Comparison of ENCODE assay signal across 11 cellular contexts in genomic region chr11:122668562-122669090, GRCh38. TPM values are rescaled to one million over a fixed set of nuclear protein-coding genes. Genes with fewer than 3 reads are reported as not detected.
DNase-seq lines count a peak whose midpoint lies in the region; ATAC-seq and TF ChIP-seq lines count a peak whose summit lies in the region.
"Had no signal": no experiment of that assay in that cellular context is flagged by ENCODE, and none has a peak within 500 bp of the region (broad histone marks: within the 10 kb centered on the region; RNA-seq: fewer than 3 reads in every experiment).

No MANE protein-coding gene starts in this region.

- no peaks in the 10 kb centered on the region for H3K27me3 ChIP-seq in gastroesophageal sphincter

- H3K9me3 Mint-ChIP-seq in activated T-cell treated with anti-CD3 and anti-CD28 coated beads, Interleukin-2, amount 50 U/mL, for 4 hours: peaks cover 5% of the 10 kb centered on the region
- peaks cover 5% of the 10 kb centered on the region for H3K9me3 Mint-ChIP-seq in central memory CD8-positive, alpha-beta T cell
- H3K9me3 Mint-ChIP-seq in stimulated activated naive CD8-positive, alpha-beta T cell treated with anti-CD3 and anti-CD28 coated beads, Interleukin-15, Interleukin-2, amounts not matched to agents 100 ng/mL and 50 ng/mL, for 24 hours: peaks cover 5% of the 10 kb centered on the region

- peak; percentile 75 to 78 for ATAC-seq in activated T-cell treated with anti-CD3 and anti-CD28 coated beads, Interleukin-2, amount 50 U/mL, for 4 hours
- peak; percentile 78 for ATAC-seq in central memory CD8-positive, alpha-beta T cell (replicated peaks; ENCODE audit: extremely low read depth, poor library complexity, severe bottlenecking)
- ATAC-seq in gastroesophageal sphincter (no peak), GM21717 (IDR thresholded peaks at IDR 0.05; ENCODE audit: unreplicated experiment) (no peak)
- ATAC-seq: right cardiac atrium had no signal

- TF ChIP-seq POLR2A in gastroesophageal sphincter (IDR thresholded peaks at IDR 0.05): no peak

- TF ChIP-seq EP300 in gastroesophageal sphincter (IDR thresholded peaks at IDR 0.05): no peak

- H3K36me3 Mint-ChIP-seq in activated T-cell treated with anti-CD3 and anti-CD28 coated beads, Interleukin-2, amount 50 U/mL, for 4 hours (ENCODE audit: insufficient read depth): peaks cover 14% of the 10 kb centered on the region
- peaks cover 4% of the 10 kb centered on the region for H3K36me3 Mint-ChIP-seq in central memory CD8-positive, alpha-beta T cell (ENCODE audit: insufficient read depth)
- H3K36me3 Mint-ChIP-seq in stimulated activated naive CD8-positive, alpha-beta T cell treated with anti-CD3 and anti-CD28 coated beads, Interleukin-15, Interleukin-2, amounts not matched to agents 100 ng/mL and 50 ng/mL, for 24 hours (ENCODE audit: low read depth): peaks cover 41% of the 10 kb centered on the region

- peaks cover 72% of the 10 kb centered on the region for H3K4me1 Mint-ChIP-seq in activated T-cell treated with anti-CD3 and anti-CD28 coated beads, Interleukin-2, amount 50 U/mL, for 4 hours (ENCODE audit: low read depth)
- H3K4me1 Mint-ChIP-seq in central memory CD8-positive, alpha-beta T cell: peaks cover 56% of the 10 kb centered on the region
- H3K4me1 Mint-ChIP-seq in stimulated activated naive CD8-positive, alpha-beta T cell treated with anti-CD3 and anti-CD28 coated beads, Interleukin-15, Interleukin-2, amounts not matched to agents 100 ng/mL and 50 ng/mL, for 24 hours (ENCODE audit: low read depth): peaks cover 89% of the 10 kb centered on the region

- H3K4me3 Mint-ChIP-seq in activated T-cell treated with anti-CD3 and anti-CD28 coated beads, Interleukin-2, amount 50 U/mL, for 4 hours: no peak overlapping the region
- H3K4me3 Mint-ChIP-seq in central memory CD8-positive, alpha-beta T cell: peak overlapping the region; percentile 43
- peak overlapping the region; percentile 43 for H3K4me3 Mint-ChIP-seq in stimulated activated naive CD8-positive, alpha-beta T cell treated with anti-CD3 and anti-CD28 coated beads, Interleukin-15, Interleukin-2, amounts not matched to agents 100 ng/mL and 50 ng/mL, for 24 hours

- no peaks in the 10 kb centered on the region for H3K36me3 ChIP-seq in gastroesophageal sphincter

- H3K27me3 Mint-ChIP-seq in activated T-cell treated with anti-CD3 and anti-CD28 coated beads, Interleukin-2, amount 50 U/mL, for 4 hours (ENCODE audit: low read depth): no peaks in the 10 kb centered on the region
- H3K27me3 Mint-ChIP-seq in central memory CD8-positive, alpha-beta T cell: no peaks in the 10 kb centered on the region
- no peaks in the 10 kb centered on the region for H3K27me3 Mint-ChIP-seq in stimulated activated naive CD8-positive, alpha-beta T cell treated with anti-CD3 and anti-CD28 coated beads, Interleukin-15, Interleukin-2, amounts not matched to agents 100 ng/mL and 50 ng/mL, for 24 hours

- no peak for TF ChIP-seq CTCF in gastroesophageal sphincter (IDR thresholded peaks at IDR 0.05)

- no peaks in the 10 kb centered on the region for H3K4me1 ChIP-seq in gastroesophageal sphincter

- peak overlapping the region; percentile 44 for H3K27ac Mint-ChIP-seq in central memory CD8-positive, alpha-beta T cell (ENCODE audit: low read depth)
- peak overlapping the region; percentile 84 for H3K27ac Mint-ChIP-seq in stimulated activated naive CD8-positive, alpha-beta T cell treated with anti-CD3 and anti-CD28 coated beads, Interleukin-15, Interleukin-2, amounts not matched to agents 100 ng/mL and 50 ng/mL, for 24 hours

- H3K27ac ChIP-seq in gastroesophageal sphincter: no peak overlapping the region
- H3K27ac ChIP-seq: C4-2B had no signal

- no peak for DNase-seq in activated T-cell treated with anti-CD3 and anti-CD28 coated beads, Interleukin-2, amount 50 U/mL, for 4 hours
- no peak for DNase-seq in activated T-cell treated with anti-CD3 and anti-CD28 coated beads, Interleukin-2, amount 50 U/mL, for 1 hour
- DNase-seq in NCI-H524 treated with DMSO at 0.1 percent for 48 hours (lab: John Stamatoyannopoulos, UW) (peak; percentile 84), GOT3 (lab: John Stamatoyannopoulos, UW) (no peak)
- peak in 1 of 2 donors; percentile 11 for DNase-seq in central memory CD8-positive, alpha-beta T cell (ENCODE audit: low spot score in 2 of 2)
- DNase-seq: NCI-H510A, right cardiac atrium had no signal

- peaks cover 0 to 7% (median 0%) of the 10 kb centered on the region in 3 donors for H3K9me3 ChIP-seq in gastroesophageal sphincter

- WGBS in gastroesophageal sphincter (ENCODE audit: low coverage in 1 of 2), 2 donors: 68 to 74% methylated on average over 5 to 6 of the region's 6 CpGs

- H3K4me3 ChIP-seq in gastroesophageal sphincter: no peak overlapping the region

RNA-seq across cellular contexts. Expression of gene UBASH3B, which starts 13.1 kb away (rescaled TPM):
- 10 to 100 TPM; 37.6 to 53.3 (median 39.9) TPM for total RNA-seq in activated T-cell treated with anti-CD3 and anti-CD28 coated beads, Interleukin-2, amount 50 U/mL, for 4 hours
- 1 to 10 TPM; 1.8 to 6.6 (median 3.4) TPM for total RNA-seq in gastroesophageal sphincter

Comparison
In these comparisons a context has a peak if more than half of its experiments do, and no peak if none do; other contexts are left out.
1. ATAC-seq: peak in activated T-cell treated with anti-CD3 and anti-CD28 coated beads, Interleukin-2, amount 50 U/mL, for 4 hours (2 of 2) and central memory CD8-positive, alpha-beta T cell (single experiment); none in gastroesophageal sphincter (single experiment) and GM21717 (single experiment).
2. RNA of gene UBASH3B, which starts 13.1 kb away (total RNA-seq): 37.6 to 53.3 TPM in activated T-cell treated with anti-CD3 and anti-CD28 coated beads, Interleukin-2, amount 50 U/mL, for 4 hours; 1.8 to 6.6 TPM in gastroesophageal sphincter; every median in the first group is over 4 times any median in the second.